Comparison of ENCODE assay signal across 11 cellular contexts in genomic region chr5:132714456-132715307, GRCh38. TPM values are rescaled to one million over a fixed set of nuclear protein-coding genes. Genes with fewer than 3 reads are reported as not detected.
DNase-seq lines count a peak whose midpoint lies in the region; TF ChIP-seq lines count a peak whose summit lies in the region.
"Had no signal": no experiment of that assay in that cellular context is flagged by ENCODE, and none has a peak within 500 bp of the region (broad histone marks: within the 10 kb centered on the region; RNA-seq: fewer than 3 reads in every experiment).

No MANE protein-coding gene starts in this region.

- no peaks in the 10 kb centered on the region for H3K79me1 ChIP-seq in neuronal stem cell (ENCODE audit: low read depth, low read length)

- H2BK5ac ChIP-seq in neuronal stem cell (ENCODE audit: low read length): no peak overlapping the region

- no peak overlapping the region for H3K23ac ChIP-seq in neuronal stem cell (ENCODE audit: low read depth, low read length, poor library complexity)

- 69% methylated on average over 11 of the region's 11 CpGs for WGBS in prostate gland
- WGBS in neuronal stem cell (ENCODE audit: extremely low coverage in 2 of 2, insufficient read length in 2 of 2, insufficient replicate concordance in 1 of 2), 2 donors: no CpG with 5 or more reads among the region's 11 CpGs

- no peak overlapping the region for H4K91ac ChIP-seq in neuronal stem cell (ENCODE audit: low read depth, low read length, poor library complexity)

- TF ChIP-seq CTCF in choroid plexus epithelial cell (conservative IDR thresholded peaks at IDR 0.05; ENCODE audit: low read depth, low read length) (peak; percentile 35), prostate gland (IDR thresholded peaks at IDR 0.05) (peak in 3 of 4 experiments; percentile 35 to 54 (median 49))

- H3K14ac ChIP-seq in neuronal stem cell (ENCODE audit: low read length): no peak overlapping the region

- H2BK12ac ChIP-seq in neuronal stem cell (ENCODE audit: low read length): no peak overlapping the region

- no peak overlapping the region for H2AK5ac ChIP-seq in neuronal stem cell (ENCODE audit: low read depth, low read length)

- DNase-seq in NCI-H1694 treated with DMSO at 0.1 percent for 48 hours (lab: John Stamatoyannopoulos, UW) (peak; percentile 1), NCI-H1694 (lab: John Stamatoyannopoulos, UW) (no peak), MV-4-11 (lab: John Stamatoyannopoulos, UW) (peak; percentile 90), choroid plexus epithelial cell (ENCODE audit: low read depth) (peak; percentile 33), prostate gland (ENCODE audit: low spot score) (no peak), NCI-H2081 treated with DMSO at 0.1 percent for 48 hours (lab: John Stamatoyannopoulos, UW) (no peak), neuronal stem cell (ENCODE audit: low spot score) (no peak)
- no peak for DNase-seq in NK-92 treated with Interleukin-12 subunit alpha and Interleukin-12 subunit beta, amount 100 ng/mL, for 24 hours (lab: John Stamatoyannopoulos, UW)

- H4K8ac ChIP-seq in neuronal stem cell (ENCODE audit: low read depth, low read length): no peak overlapping the region

- H2BK120ac ChIP-seq in neuronal stem cell (ENCODE audit: low read depth, low read length): no peak overlapping the region

- H3K4me1 ChIP-seq in prostate gland (replicated peaks): no peaks in the 10 kb centered on the region
- H3K4me1 ChIP-seq in neuronal stem cell (ENCODE audit: control insufficient read depth in 2 of 2, insufficient read depth in 1 of 2, low read depth in 1 of 2, low read length in 2 of 2): no peaks in the 10 kb centered on the region
- H3K4me1 ChIP-seq: BLaER1 treated with 17β-estradiol and CSF1 and Interleukin-3, amounts not matched to agents 10 nM and 100 nM had no signal

- H2BK15ac ChIP-seq in neuronal stem cell (ENCODE audit: low read length): no peak overlapping the region

- no peak overlapping the region for H3K4me3 ChIP-seq in choroid plexus epithelial cell (ENCODE audit: low read depth, low read length)
- H3K4me3 ChIP-seq in prostate gland: no peak overlapping the region
- no peak overlapping the region for H3K4me3 ChIP-seq in neuronal stem cell (ENCODE audit: low read length in 2 of 2)
- H3K4me3 ChIP-seq: BLaER1 treated with 17β-estradiol and CSF1 and Interleukin-3, amounts not matched to agents 10 nM and 100 nM had no signal

- H2AFZ ChIP-seq in neuronal stem cell (ENCODE audit: low read length): no peak overlapping the region

- no peak for TF ChIP-seq POLR2A in prostate gland (IDR thresholded peaks at IDR 0.05)

- intact Hi-C loops in prostate gland (cut with DNase I): no loop called here

- no peaks in the 10 kb centered on the region for H3K9me3 ChIP-seq in prostate gland
- H3K9me3 ChIP-seq in neuronal stem cell (replicated peaks in 1 of 2; ENCODE audit: control insufficient read depth in 2 of 2, insufficient read depth in 1 of 2, low read depth in 1 of 2, low read length in 2 of 2): no peaks in the 10 kb centered on the region
- H3K9me3 ChIP-seq: BLaER1 treated with 17β-estradiol and CSF1 and Interleukin-3, amounts not matched to agents 10 nM and 100 nM had no signal

- no peaks in the 10 kb centered on the region for H3K27me3 ChIP-seq in prostate gland (replicated peaks; ENCODE audit: insufficient read depth)
- H3K27me3 ChIP-seq in neuronal stem cell (ENCODE audit: control insufficient read depth in 3 of 3, insufficient read depth in 3 of 3, low read depth in 1 of 3, low read length in 3 of 3): no peaks in the 10 kb centered on the region
- H3K27me3 ChIP-seq: BLaER1 treated with 17β-estradiol and CSF1 and Interleukin-3, amounts not matched to agents 10 nM and 100 nM had no signal

- H3K36me3 ChIP-seq in prostate gland (no peaks in the 10 kb centered on the region), neuronal stem cell (replicated peaks in 1 of 2; ENCODE audit: control insufficient read depth in 2 of 2, insufficient read depth in 2 of 2, low read length in 2 of 2) (peaks cover 6 to 11% of the 10 kb centered on the region in 2 donors)

- H3K4me2 ChIP-seq in neuronal stem cell (ENCODE audit: insufficient read depth, low read length, poor library complexity, severe bottlenecking): no peak overlapping the region
- H3K4me2 ChIP-seq: BLaER1 treated with 17β-estradiol and CSF1 and Interleukin-3, amounts not matched to agents 10 nM and 100 nM had no signal

- no peak overlapping the region for H3K18ac ChIP-seq in neuronal stem cell (ENCODE audit: low read length)

- H3K9ac ChIP-seq in neuronal stem cell (ENCODE audit: low read depth, low read length, poor library complexity): no peak overlapping the region
- H3K9ac ChIP-seq: BLaER1 treated with 17β-estradiol and CSF1 and Interleukin-3, amounts not matched to agents 10 nM and 100 nM had no signal

- no peak overlapping the region for H3K4ac ChIP-seq in neuronal stem cell (ENCODE audit: low read length)

- H3K27ac ChIP-seq in prostate gland: no peak overlapping the region
- H3K27ac ChIP-seq in neuronal stem cell (replicated peaks; ENCODE audit: low read length): no peak overlapping the region
- H3K27ac ChIP-seq: BLaER1 treated with 17β-estradiol and CSF1 and Interleukin-3, amounts not matched to agents 10 nM and 100 nM had no signal

RNA-seq across cellular contexts. Expression of gene KIF3A, which starts 22.7 kb away (rescaled TPM):
- total RNA-seq in prostate gland: 10 to 100 TPM in 1 of 2 donors, 1 to 10 TPM in 1; 5.9 to 14.0 TPM
- polyA plus RNA-seq in neuronal stem cell (2013, experiment 1 of 2): 15.7 TPM
- polyA plus RNA-seq in neuronal stem cell (2013, experiment 2 of 2): 17.9 TPM

RNA-seq across cellular contexts. Expression of gene CCNI2, which starts 32.5 kb away (rescaled TPM):
- 1 to 10 TPM in 1 of 2 donors, not detected in 1; 5.9 TPM for total RNA-seq in prostate gland
- 0.17 TPM for polyA plus RNA-seq in neuronal stem cell (2013, experiment 1 of 2)
- 0.14 TPM for polyA plus RNA-seq in neuronal stem cell (2013, experiment 2 of 2)
- total RNA-seq: skeletal muscle tissue had no signal

RNA-seq across cellular contexts. Expression of gene IL4, which starts 40.9 kb away (rescaled TPM):
- not detected for total RNA-seq in prostate gland
- polyA plus RNA-seq in neuronal stem cell (2013, experiment 1 of 2): not detected
- polyA plus RNA-seq in neuronal stem cell (2013, experiment 2 of 2): not detected
- total RNA-seq: skeletal muscle tissue had no signal
- polyA plus RNA-seq: adipose tissue had no signal

RNA-seq across cellular contexts. Expression of gene IL13, which starts 56.7 kb away (rescaled TPM):
- 1 to 10 TPM in 1 of 2 donors, not detected in 1; 2.3 TPM for total RNA-seq in prostate gland
- polyA plus RNA-seq in neuronal stem cell (2013, experiment 1 of 2): not detected
- polyA plus RNA-seq in neuronal stem cell (2013, experiment 2 of 2): not detected
- total RNA-seq: skeletal muscle tissue had no signal

Comparison
In these comparisons a context has a peak if more than half of its experiments do, and no peak if none do; other contexts are left out.
1. DNase-seq: peak in NCI-H1694 treated with DMSO at 0.1 percent for 48 hours (single experiment), MV-4-11 (single experiment) and choroid plexus epithelial cell (single experiment); none in NCI-H1694 (single experiment), prostate gland (single experiment), NCI-H2081 treated with DMSO at 0.1 percent for 48 hours (single experiment), NK-92 treated with Interleukin-12 subunit alpha and Interleukin-12 subunit beta, amount 100 ng/mL, for 24 hours (single experiment) and neuronal stem cell (single experiment).